ENCODE assay signal across 1 cellular context in genomic region chr5:143036146-143036927, GRCh38.
TF ChIP-seq lines count a peak whose summit lies in the region.

No MANE protein-coding gene starts in this region.

TF ChIP-seq in GM23338, 12 proteins besides CTCF, POLR2A, EP300 and RAD21 (continued from another document):
- no peak for TF ChIP-seq REST (IDR thresholded peaks at IDR 0.05; ENCODE audit: unreplicated experiment)
- no peak for TF ChIP-seq STAT1 (IDR thresholded peaks at IDR 0.05; ENCODE audit: unreplicated experiment)
- TF ChIP-seq ZNF462 (CRISPR knock-in tag; IDR thresholded peaks at IDR 0.05): no peak
- no peak for TF ChIP-seq JUNB (IDR thresholded peaks at IDR 0.05; ENCODE audit: unreplicated experiment)
